11 cellular contexts compared by ENCODE assay signal in the genomic region with DNA sequence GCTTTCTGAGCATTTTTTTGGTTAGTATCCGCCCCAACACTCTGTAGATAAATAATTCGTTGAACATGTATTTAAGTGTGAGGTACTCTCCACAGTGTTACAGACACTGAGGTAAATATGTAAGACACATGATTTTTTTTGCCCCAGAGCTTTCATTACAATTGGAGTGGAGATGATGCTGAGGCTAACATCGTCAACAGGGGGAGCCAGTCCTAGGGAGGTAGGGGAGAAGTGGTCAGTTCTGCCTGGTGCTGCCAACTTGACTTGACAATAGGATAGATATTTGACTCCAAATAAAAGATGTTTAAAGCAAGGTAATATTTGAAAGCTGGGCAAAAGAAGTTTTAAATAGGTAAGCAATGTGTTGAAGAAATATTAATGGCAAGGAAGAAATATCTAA.
DNase-seq lines count a peak whose midpoint lies in the region; ATAC-seq, FAIRE-seq and TF ChIP-seq lines count a peak whose summit lies in the region.
"Had no signal": no experiment of that assay in that cellular context is flagged by ENCODE, and none has a peak within 500 bp of the region (broad histone marks: within the 10 kb centered on the region; RNA-seq: fewer than 3 reads in every experiment).

No MANE protein-coding gene starts in this region.

- 28 to 35% methylated on average over 3 of the region's 3 CpGs for WGBS in heart right ventricle, 2 donors

- ATAC-seq in RWPE2 (ENCODE audit: low read depth) = 0 out of 3 replicates have a peak, but pooled peaks have one; percentile 35
- no peak for ATAC-seq in HG03159 (IDR thresholded peaks at IDR 0.05; ENCODE audit: unreplicated experiment)
- no peak for ATAC-seq in heart right ventricle
- ATAC-seq: natural killer cell treated with Interleukin-12 subunit alpha and Interleukin-12 subunit beta and Interleukin-15 and Interleukin-18, amount 100 ng/mL, for 72 hours had no signal

- no peak overlapping the region for H2AFZ ChIP-seq in keratinocyte (ENCODE audit: control insufficient read depth, low read length)

- no peaks in the 10 kb centered on the region for H3K9me3 ChIP-seq in RWPE2 (ENCODE audit: severe bottlenecking)
- H3K9me3 ChIP-seq in keratinocyte (ENCODE audit: control insufficient read depth, low read depth, low read length) = no peaks in the 10 kb centered on the region
- H3K9me3 ChIP-seq in heart right ventricle = no peaks in the 10 kb centered on the region
- H3K9me3 ChIP-seq: HAP-1 had no signal

- TF ChIP-seq CTCF in RWPE2 (IDR thresholded peaks at IDR 0.05; ENCODE audit: poor library complexity, severe bottlenecking) (peak; percentile 21), keratinocyte (optimal IDR thresholded peaks at IDR 0.05 in 1 of 3, IDR thresholded peaks at IDR 0.05 in 1 of 3, conservative IDR thresholded peaks at IDR 0.05 in 1 of 3; ENCODE audit: extremely low read depth in 1 of 3, insufficient read depth in 2 of 3, low read length in 3 of 3) (peak in 2 of 3 experiments; percentile 5 to 33), heart right ventricle (IDR thresholded peaks at IDR 0.05) (no peak)

- H3K79me2 ChIP-seq in keratinocyte (ENCODE audit: control insufficient read depth, insufficient read depth, low read length) = no peaks in the 10 kb centered on the region

- H3K4me3 ChIP-seq in RWPE2 (ENCODE audit: severe bottlenecking) (no peak overlapping the region), keratinocyte (ENCODE audit: control insufficient read depth in 2 of 3, extremely low read depth in 1 of 3, insufficient read depth in 2 of 3, low read depth in 1 of 3, low read length in 3 of 3) (no peak overlapping the region), heart right ventricle (no peak overlapping the region)
- H3K4me3 ChIP-seq: HAP-1 had no signal

- peak; percentile 53 for DNase-seq in DMS53 (lab: John Stamatoyannopoulos, UW)
- DNase-seq in HT-29 (ENCODE audit: low spot score) = peak; percentile 59
- DNase-seq in RWPE2 (ENCODE audit: low spot score) = no peak
- no peak for DNase-seq in keratinocyte (ENCODE audit: low read depth, low spot score)
- DNase-seq in heart right ventricle = no peak
- DNase-seq in HuH-7.5 (ENCODE audit: low spot score) = no peak
- DNase-seq: NCI-H1694 treated with DMSO at 0.1 percent for 48 hours had no signal

- no peak overlapping the region for H3K4me2 ChIP-seq in keratinocyte (ENCODE audit: control insufficient read depth, extremely low read depth, insufficient read depth, low read depth, low read length)

- H3K27ac ChIP-seq in RWPE2 (ENCODE audit: poor library complexity, severe bottlenecking) = no peak overlapping the region
- H3K27ac ChIP-seq in keratinocyte (ENCODE audit: control insufficient read depth, insufficient read depth, low read length) = no peak overlapping the region
- no peak overlapping the region for H3K27ac ChIP-seq in heart right ventricle

- H3K27me3 ChIP-seq in RWPE2 (ENCODE audit: insufficient read depth, poor library complexity, severe bottlenecking) (peaks cover 21% of the 10 kb centered on the region), keratinocyte (ENCODE audit: control insufficient read depth, extremely low read depth, insufficient read depth, low read length) (no peaks in the 10 kb centered on the region), heart right ventricle (no peaks in the 10 kb centered on the region)

- H4K20me1 ChIP-seq in keratinocyte (ENCODE audit: control insufficient read depth, extremely low read depth, insufficient read depth, low read length) = no peaks in the 10 kb centered on the region

- no peak overlapping the region for H3K9ac ChIP-seq in keratinocyte (ENCODE audit: control insufficient read depth, extremely low read depth, insufficient read depth, low read length)

- intact Hi-C loops in heart right ventricle (cut with DNase I) = no loop called here

- no peaks in the 10 kb centered on the region for H3K36me3 ChIP-seq in RWPE2 (ENCODE audit: low read depth)
- no peaks in the 10 kb centered on the region for H3K36me3 ChIP-seq in keratinocyte (ENCODE audit: control insufficient read depth in 2 of 2, extremely low read depth in 1 of 2, insufficient read depth in 2 of 2, low read length in 2 of 2)
- no peaks in the 10 kb centered on the region for H3K36me3 ChIP-seq in heart right ventricle
- H3K36me3 ChIP-seq: HAP-1 had no signal

- dilution Hi-C loops in keratinocyte (cut with MboI; ENCODE audit: extremely low pct_ligation_motif_present, low sequenced_read_pairs) = no loop called here

- FAIRE-seq in keratinocyte (lab: Jason Lieb, UNC) = no peak
- FAIRE-seq: D721Med had no signal

- H3K9me1 ChIP-seq in keratinocyte (ENCODE audit: control insufficient read depth, extremely low read depth, insufficient read depth, low read length) = no peaks in the 10 kb centered on the region

- no peaks in the 10 kb centered on the region for H3K4me1 ChIP-seq in RWPE2 (ENCODE audit: insufficient read depth, poor library complexity, severe bottlenecking)
- H3K4me1 ChIP-seq in keratinocyte (ENCODE audit: control insufficient read depth, extremely low read depth, insufficient read depth, low read length) = no peaks in the 10 kb centered on the region
- no peaks in the 10 kb centered on the region for H3K4me1 ChIP-seq in heart right ventricle
- H3K4me1 ChIP-seq: HAP-1 had no signal

Comparison
In these comparisons a context has a peak if more than half of its experiments do, and no peak if none do; other contexts are left out.
1. DNase-seq: peak in DMS53 (single experiment) and HT-29 (single experiment); none in RWPE2 (single experiment), keratinocyte (single experiment), heart right ventricle (0 of 2) and HuH-7.5 (single experiment).
2. CTCF ChIP-seq: peak in RWPE2 (single experiment) and keratinocyte (2 of 3); none in heart right ventricle (0 of 9).